ENCODE assay signal across 31 cellular contexts in genomic region chr1:106564192-106564591, GRCh38.
"Had no signal": no experiment of that assay in that cellular context is flagged by ENCODE, and none has a peak within 500 bp of the region (broad histone marks: within the 10 kb centered on the region; RNA-seq: fewer than 3 reads in every experiment).

No MANE protein-coding gene starts in this region.

- H3K9me3 Mint-ChIP-seq: nephron progenitor cell had no signal

- FAIRE-seq: kidney had no signal

- H3K4me3 Mint-ChIP-seq: activated CD8-positive, alpha-beta T cell treated with anti-CD3 and anti-CD28 coated beads for 36 hours; activated T-cell treated with anti-CD3 and anti-CD28 coated beads, Interleukin-2, amount 50 U/mL, for 4 hours; activated T-helper 17 cell treated with anti-CD3 and anti-CD28 coated beads, Interleukin-2, amount 50 U/mL, for 72 hours; immature natural killer cell; naive B cell; nephron progenitor cell; stimulated activated naive CD8-positive, alpha-beta T cell treated with anti-CD3 and anti-CD28 coated beads, Interleukin-15, Interleukin-2, amounts not matched to agents 100 ng/mL and 50 ng/mL, for 24 hours; WTC11 had no signal

- H3K27me3 Mint-ChIP-seq: activated CD8-positive, alpha-beta T cell treated with anti-CD3 and anti-CD28 coated beads for 36 hours; activated T-helper 17 cell treated with anti-CD3 and anti-CD28 coated beads, Interleukin-2, amount 50 U/mL, for 72 hours; naive B cell; progenitor cell of endocrine pancreas; stimulated activated naive CD8-positive, alpha-beta T cell treated with anti-CD3 and anti-CD28 coated beads, Interleukin-15, Interleukin-2, amounts not matched to agents 100 ng/mL and 50 ng/mL, for 24 hours had no signal

- H3K4me1 Mint-ChIP-seq: activated T-helper 17 cell treated with anti-CD3 and anti-CD28 coated beads, Interleukin-2, amount 50 U/mL, for 72 hours; immature natural killer cell; naive B cell; nephron progenitor cell; WTC11 had no signal

- ATAC-seq: activated CD8-positive, alpha-beta T cell treated with anti-CD3 and anti-CD28 coated beads for 36 hours; activated naive CD4-positive, alpha-beta T cell treated with anti-CD3 and anti-CD28 coated beads, Interleukin-2, amount 50 U/mL, for 72 hours; activated T-cell treated with anti-CD3 and anti-CD28 coated beads, Interleukin-2, amount 50 U/mL, for 4 hours; activated T-helper 17 cell treated with anti-CD3 and anti-CD28 coated beads, Interleukin-2, amount 50 U/mL, for 72 hours; foreskin keratinocyte; heart left ventricle; left colon; right lobe of liver; WTC11 had no signal

- DNase-seq: activated CD4-positive, alpha-beta T cell treated with anti-CD3 and anti-CD28 coated beads for 1 hour; activated CD4-positive, alpha-beta T cell treated with anti-CD3 and anti-CD28 coated beads, Interleukin-2, amount 50 U/mL, for 1 hour; activated CD8-positive, alpha-beta T cell treated with anti-CD3 and anti-CD28 coated beads for 36 hours; activated naive CD4-positive, alpha-beta T cell; activated T-cell treated with anti-CD3 and anti-CD28 coated beads, Interleukin-2, amount 50 U/mL, for 4 hours; central memory CD4-positive, alpha-beta T cell; foreskin keratinocyte; heart left ventricle; hypothalamus; immature natural killer cell; kidney; left colon; mammary epithelial cell; naive B cell; nephron progenitor cell; ovary; right lobe of liver; stimulated activated CD4-positive, alpha-beta T cell treated with anti-CD3 and anti-CD28 coated beads, Interleukin-12 subunit alpha, Interleukin-12 subunit beta, amount 100 ng/mL, for 4 hours; stimulated activated CD4-positive, alpha-beta T cell treated with anti-CD3 and anti-CD28 coated beads, Interleukin-4, amount 100 ng/mL, for 1 hour; T1000; trophoblast cell; uterus had no signal

- H3K36me3 Mint-ChIP-seq: activated naive CD4-positive, alpha-beta T cell treated with anti-CD3 and anti-CD28 coated beads, Interleukin-2, amount 50 U/mL, for 72 hours; immature natural killer cell; naive B cell; WTC11 had no signal

- H3K27ac ChIP-seq: breast epithelium, esophagus muscularis mucosa, foreskin keratinocyte, heart left ventricle, neutrophil, ovary, right lobe of liver, thoracic aorta, uterus had no signal

- H3K27ac Mint-ChIP-seq: activated CD8-positive, alpha-beta T cell treated with anti-CD3 and anti-CD28 coated beads for 36 hours; activated naive CD4-positive, alpha-beta T cell treated with anti-CD3 and anti-CD28 coated beads, Interleukin-2, amount 50 U/mL, for 72 hours; activated T-helper 17 cell treated with anti-CD3 and anti-CD28 coated beads, Interleukin-2, amount 50 U/mL, for 72 hours; immature natural killer cell; nephron progenitor cell; progenitor cell of endocrine pancreas; stimulated activated naive CD8-positive, alpha-beta T cell treated with anti-CD3 and anti-CD28 coated beads, Interleukin-15, Interleukin-2, amounts not matched to agents 100 ng/mL and 50 ng/mL, for 24 hours; WTC11 had no signal
